In genomic region chr2:60534034-60534393, GRCh38 we compare ENCODE assay signal across 15 cellular contexts. TPM values are rescaled to one million over a fixed set of nuclear protein-coding genes. Genes with fewer than 3 reads are reported as not detected.
DNase-seq lines count a peak whose midpoint lies in the region; ATAC-seq and TF ChIP-seq lines count a peak whose summit lies in the region.
"Had no signal": no experiment of that assay in that cellular context is flagged by ENCODE, and none has a peak within 500 bp of the region (broad histone marks: within the 10 kb centered on the region; RNA-seq: fewer than 3 reads in every experiment).

No MANE protein-coding gene starts in this region.

- ATAC-seq in GM19463 (IDR thresholded peaks at IDR 0.05; ENCODE audit: unreplicated experiment), result no peak
- ATAC-seq: heart left ventricle; right lobe of liver; stimulated activated naive CD8-positive, alpha-beta T cell treated with anti-CD3 and anti-CD28 coated beads, Interleukin-15, amount 100 ng/mL, for 72 hours had no signal

- H3K9me3 ChIP-seq in esophagus (ENCODE audit: control insufficient read depth in 2 of 2, insufficient read depth in 1 of 2, low read depth in 1 of 2, low read length in 1 of 2) (no peaks in the 10 kb centered on the region), smooth muscle cell (replicated peaks; ENCODE audit: low read depth) (no peaks in the 10 kb centered on the region)
- H3K9me3 ChIP-seq: heart left ventricle, right lobe of liver had no signal

- DNase-seq in NCI-H69 (lab: John Stamatoyannopoulos, UW), result peak; percentile 48
- DNase-seq in smooth muscle cell (lab: John Stamatoyannopoulos, UW; ENCODE audit: unreplicated experiment), result no peak
- DNase-seq in DMS79 treated with DMSO at 0.1 percent for 48 hours (lab: John Stamatoyannopoulos, UW), result no peak
- DNase-seq in NCI-H2196 treated with DMSO at 0.1 percent for 48 hours (lab: John Stamatoyannopoulos, UW; ENCODE audit: unreplicated experiment), result no peak
- DNase-seq: CD4-positive, alpha-beta T cell; central memory CD4-positive, alpha-beta T cell; heart left ventricle; naive thymus-derived CD4-positive, alpha-beta T cell; NCI-H1417; NK-92 treated with Interleukin-12 subunit alpha and Interleukin-12 subunit beta, amount 100 ng/mL, for 24 hours; right lobe of liver; stimulated activated naive CD8-positive, alpha-beta T cell treated with anti-CD3 and anti-CD28 coated beads, Interleukin-15, amount 100 ng/mL, for 72 hours had no signal

- H3K4me2 ChIP-seq in smooth muscle cell, result peak overlapping the region; percentile 52

- peaks cover 56% of the 10 kb centered on the region for H4K20me1 ChIP-seq in smooth muscle cell (ENCODE audit: low read depth)

- peaks cover 17% of the 10 kb centered on the region for H3F3A ChIP-seq in smooth muscle cell (ENCODE audit: low read depth)

- H3K27ac ChIP-seq in esophagus (ENCODE audit: low read depth in 2 of 2, low read length in 1 of 2) (peak overlapping the region; percentile 20 to 67), smooth muscle cell (ENCODE audit: low read depth) (peak overlapping the region; percentile 29)
- H3K27ac ChIP-seq: right lobe of liver had no signal

- peaks cover 90% of the 10 kb centered on the region for H3K79me2 ChIP-seq in smooth muscle cell (ENCODE audit: low read depth)

- peak; percentile 17 for TF ChIP-seq CTCF in GM12873 (IDR thresholded peaks at IDR 0.05; ENCODE audit: insufficient read depth, low read depth, low read length, missing control alignments)
- TF ChIP-seq CTCF in smooth muscle cell (IDR thresholded peaks at IDR 0.05; ENCODE audit: borderline replicate concordance, insufficient read depth, poor library complexity, severe bottlenecking), result no peak

- peaks cover 2 to 6% of the 10 kb centered on the region in 2 donors for H3K4me1 ChIP-seq in esophagus (ENCODE audit: control insufficient read depth in 2 of 2, insufficient read depth in 2 of 2, low read length in 1 of 2)
- H3K4me1 ChIP-seq in smooth muscle cell (ENCODE audit: low read depth), result peaks cover 55% of the 10 kb centered on the region

- H2AFZ ChIP-seq in smooth muscle cell (ENCODE audit: low read depth), result no peak overlapping the region

- H3K27me3 ChIP-seq in esophagus (ENCODE audit: control insufficient read depth in 1 of 2, insufficient read depth in 2 of 2, low read length in 2 of 2), result no peaks in the 10 kb centered on the region
- no peaks in the 10 kb centered on the region for H3K27me3 ChIP-seq in smooth muscle cell (ENCODE audit: low read depth)
- H3K27me3 ChIP-seq: right lobe of liver had no signal

- no peak overlapping the region for H3K9ac ChIP-seq in smooth muscle cell (ENCODE audit: low read depth)

- WGBS in esophagus, 2 donors, result 29 to 30% methylated on average over 3 of the region's 3 CpGs
- WGBS in smooth muscle cell (ENCODE audit: low lambda C conversion rate), result 59% methylated on average over 3 of the region's 3 CpGs

- H3K4me3 ChIP-seq in esophagus (ENCODE audit: low read depth in 1 of 2, low read length in 2 of 2), result no peak overlapping the region
- peak overlapping the region; percentile 29 for H3K4me3 ChIP-seq in smooth muscle cell
- H3K4me3 ChIP-seq: right lobe of liver had no signal

- no peaks in the 10 kb centered on the region for H3K36me3 ChIP-seq in esophagus (ENCODE audit: control insufficient read depth in 2 of 2, insufficient read depth in 2 of 2, low read length in 1 of 2)
- H3K36me3 ChIP-seq in smooth muscle cell (ENCODE audit: low read depth), result no peaks in the 10 kb centered on the region
- H3K36me3 ChIP-seq: heart left ventricle, right lobe of liver had no signal

RNA-seq across cellular contexts. Expression of gene BCL11A, which starts 19.4 kb away (rescaled TPM):
- 10 to 100 TPM in 1 of 2 donors, 1 to 10 TPM in 1; 8.6 to 25.5 TPM for polyA plus RNA-seq in esophagus
- 5.2 and 15.8 TPM in 2 replicates for total RNA-seq in smooth muscle cell
- polyA plus RNA-seq in smooth muscle cell, result 19.8 and 20.0 TPM in 2 replicates
